Comparison of ENCODE assay signal across 29 cellular contexts in genomic region chr3:76514836-76515235, GRCh38.
"Had no signal": no experiment of that assay in that cellular context is flagged by ENCODE, and none has a peak within 500 bp of the region (broad histone marks: within the 10 kb centered on the region; RNA-seq: fewer than 3 reads in every experiment).

No MANE protein-coding gene starts in this region.

- H3K36me3 ChIP-seq: ascending aorta, brain microvascular endothelial cell, esophagus muscularis mucosa, gastroesophageal sphincter had no signal

- H3K27me3 Mint-ChIP-seq: activated CD4-positive, alpha-beta memory T cell treated with anti-CD3 and anti-CD28 coated beads for 36 hours; activated CD4-positive, alpha-beta T cell treated with anti-CD3 and anti-CD28 coated beads for 36 hours; activated CD4-positive, alpha-beta T cell treated with anti-CD3 and anti-CD28 coated beads, Interleukin-2, amount 10 ng/mL, durations not matched to agents 24 days and 14 days; activated CD8-positive, alpha-beta memory T cell treated with anti-CD3 and anti-CD28 coated beads, Interleukin-2, amount 10 ng/mL, durations not matched to agents 7 days and 5 days; activated naive CD4-positive, alpha-beta T cell treated with anti-CD3 and anti-CD28 coated beads, Interleukin-2, amount 50 U/mL, for 24 hours; activated naive CD8-positive, alpha-beta T cell treated with anti-CD3 and anti-CD28 coated beads for 36 hours; activated naive CD8-positive, alpha-beta T cell treated with anti-CD3 and anti-CD28 coated beads, Interleukin-2, amount 50 U/mL, for 24 hours; central memory CD8-positive, alpha-beta T cell; effector memory CD8-positive, alpha-beta T cell had no signal

- H3K4me3 ChIP-seq: ascending aorta, esophagus muscularis mucosa, gastroesophageal sphincter had no signal

- H3K9me3 Mint-ChIP-seq: activated naive CD4-positive, alpha-beta T cell treated with anti-CD3 and anti-CD28 coated beads, Interleukin-2, amount 50 U/mL, for 24 hours; activated naive CD8-positive, alpha-beta T cell treated with anti-CD3 and anti-CD28 coated beads for 36 hours had no signal

- H3K9me3 ChIP-seq: ascending aorta, esophagus muscularis mucosa, gastroesophageal sphincter had no signal

- H3K4me1 Mint-ChIP-seq: activated CD4-positive, alpha-beta T cell treated with anti-CD3 and anti-CD28 coated beads for 36 hours; activated CD4-positive, alpha-beta T cell treated with anti-CD3 and anti-CD28 coated beads, Interleukin-2, amount 10 ng/mL, durations not matched to agents 24 days and 14 days; activated CD8-positive, alpha-beta memory T cell treated with anti-CD3 and anti-CD28 coated beads, Interleukin-2, amount 10 ng/mL, durations not matched to agents 7 days and 5 days; activated naive CD4-positive, alpha-beta T cell treated with anti-CD3 and anti-CD28 coated beads, Interleukin-2, amount 50 U/mL, for 24 hours; activated naive CD8-positive, alpha-beta T cell treated with anti-CD3 and anti-CD28 coated beads for 36 hours; activated naive CD8-positive, alpha-beta T cell treated with anti-CD3 and anti-CD28 coated beads, Interleukin-2, amount 50 U/mL, for 24 hours; central memory CD8-positive, alpha-beta T cell had no signal

- ATAC-seq: activated CD4-positive, alpha-beta T cell treated with anti-CD3 and anti-CD28 coated beads for 36 hours; activated CD8-positive, alpha-beta memory T cell treated with anti-CD3 and anti-CD28 coated beads, Interleukin-2, amount 10 ng/mL, durations not matched to agents 7 days and 5 days; activated CD8-positive, alpha-beta T cell treated with anti-CD3 and anti-CD28 coated beads, Interleukin-2, amount 10 ng/mL, durations not matched to agents 7 days and 5 days; activated naive CD8-positive, alpha-beta T cell treated with anti-CD3 and anti-CD28 coated beads, Interleukin-2, amount 50 U/mL, for 24 hours; effector memory CD8-positive, alpha-beta T cell; gastroesophageal sphincter had no signal

- H3K27me3 ChIP-seq: ascending aorta, brain microvascular endothelial cell, esophagus muscularis mucosa, gastroesophageal sphincter had no signal

- H3K27ac Mint-ChIP-seq: activated CD4-positive, alpha-beta memory T cell treated with anti-CD3 and anti-CD28 coated beads for 36 hours; activated CD4-positive, alpha-beta T cell treated with anti-CD3 and anti-CD28 coated beads for 36 hours; activated CD4-positive, alpha-beta T cell treated with anti-CD3 and anti-CD28 coated beads, Interleukin-2, amount 10 ng/mL, durations not matched to agents 24 days and 14 days; activated CD8-positive, alpha-beta memory T cell treated with anti-CD3 and anti-CD28 coated beads, Interleukin-2, amount 10 ng/mL, durations not matched to agents 7 days and 5 days; activated CD8-positive, alpha-beta T cell treated with anti-CD3 and anti-CD28 coated beads, Interleukin-2, amount 10 ng/mL, durations not matched to agents 7 days and 5 days; activated naive CD4-positive, alpha-beta T cell treated with anti-CD3 and anti-CD28 coated beads for 36 hours; activated naive CD4-positive, alpha-beta T cell treated with anti-CD3 and anti-CD28 coated beads, Interleukin-2, amount 50 U/mL, for 24 hours; activated naive CD8-positive, alpha-beta T cell treated with anti-CD3 and anti-CD28 coated beads for 36 hours; activated naive CD8-positive, alpha-beta T cell treated with anti-CD3 and anti-CD28 coated beads, Interleukin-2, amount 50 U/mL, for 24 hours; activated T-helper 1 cell treated with anti-CD3 and anti-CD28 coated beads, Interleukin-12 subunit alpha, Interleukin-12 subunit beta, Interleukin-2, Interleukin-4 antibody, amounts not matched to agents 30 ng/mL and 10 ng/mL and 1 ng/mL, durations not matched to agents 14 hours and 24 hours and 36 hours; activated T-helper 2 cell treated with anti-CD3 and anti-CD28 coated beads, Interferon-gamma antibody, Interleukin-2, Interleukin-4, amounts not matched to agents 10 μg/mL and 5 μg/mL and 100 μg/mL, durations not matched to agents 14 hours and 24 hours and 36 hours; effector memory CD8-positive, alpha-beta T cell had no signal

- H3K4me1 ChIP-seq: ascending aorta, esophagus muscularis mucosa, gastroesophageal sphincter had no signal

- H3K4me3 Mint-ChIP-seq: activated CD4-positive, alpha-beta memory T cell treated with anti-CD3 and anti-CD28 coated beads for 36 hours; activated CD4-positive, alpha-beta T cell treated with anti-CD3 and anti-CD28 coated beads for 36 hours; activated CD4-positive, alpha-beta T cell treated with anti-CD3 and anti-CD28 coated beads, Interleukin-2, amount 10 ng/mL, durations not matched to agents 24 days and 14 days; activated CD8-positive, alpha-beta memory T cell treated with anti-CD3 and anti-CD28 coated beads, Interleukin-2, amount 10 ng/mL, durations not matched to agents 7 days and 5 days; activated CD8-positive, alpha-beta T cell treated with anti-CD3 and anti-CD28 coated beads, Interleukin-2, amount 10 ng/mL, durations not matched to agents 7 days and 5 days; activated naive CD4-positive, alpha-beta T cell treated with anti-CD3 and anti-CD28 coated beads for 36 hours; activated naive CD4-positive, alpha-beta T cell treated with anti-CD3 and anti-CD28 coated beads, Interleukin-2, amount 50 U/mL, for 24 hours; activated naive CD8-positive, alpha-beta T cell treated with anti-CD3 and anti-CD28 coated beads for 36 hours; activated naive CD8-positive, alpha-beta T cell treated with anti-CD3 and anti-CD28 coated beads, Interleukin-2, amount 50 U/mL, for 24 hours; activated T-helper 1 cell treated with anti-CD3 and anti-CD28 coated beads, Interleukin-12 subunit alpha, Interleukin-12 subunit beta, Interleukin-2, Interleukin-4 antibody, amounts not matched to agents 30 ng/mL and 10 ng/mL and 1 ng/mL, durations not matched to agents 14 hours and 24 hours and 36 hours; central memory CD8-positive, alpha-beta T cell; effector memory CD8-positive, alpha-beta T cell had no signal

- H3K36me3 Mint-ChIP-seq: activated CD4-positive, alpha-beta memory T cell treated with anti-CD3 and anti-CD28 coated beads for 36 hours; activated CD8-positive, alpha-beta memory T cell treated with anti-CD3 and anti-CD28 coated beads, Interleukin-2, amount 10 ng/mL, durations not matched to agents 7 days and 5 days; activated naive CD4-positive, alpha-beta T cell treated with anti-CD3 and anti-CD28 coated beads, Interleukin-2, amount 50 U/mL, for 24 hours; activated naive CD8-positive, alpha-beta T cell treated with anti-CD3 and anti-CD28 coated beads for 36 hours had no signal

- DNase-seq: activated CD4-positive, alpha-beta memory T cell treated with anti-CD3 and anti-CD28 coated beads for 36 hours; activated CD4-positive, alpha-beta T cell treated with anti-CD3 and anti-CD28 coated beads for 36 hours; activated CD4-positive, alpha-beta T cell treated with anti-CD3 and anti-CD28 coated beads, Interleukin-2, amount 10 ng/mL, durations not matched to agents 24 days and 14 days; activated CD4-positive, CD25-positive, alpha-beta regulatory T cell; activated CD4-positive, CD25-positive, alpha-beta regulatory T cell treated with anti-CD3 and anti-CD28 coated beads, Interleukin-2, amount 50 U/mL, for 72 hours; activated CD8-positive, alpha-beta memory T cell treated with anti-CD3 and anti-CD28 coated beads, Interleukin-2, amount 10 ng/mL, durations not matched to agents 7 days and 5 days; activated CD8-positive, alpha-beta memory T cell treated with anti-CD3 and anti-CD28 coated beads, Interleukin-2, amount 50 U/mL, for 4 hours; activated CD8-positive, alpha-beta T cell treated with anti-CD3 and anti-CD28 coated beads, Interleukin-2, amount 10 ng/mL, durations not matched to agents 7 days and 5 days; activated effector memory CD4-positive, alpha-beta T cell treated with anti-CD3 and anti-CD28 coated beads, Interleukin-2, amount 50 U/mL, for 16 hours; activated naive CD4-positive, alpha-beta T cell treated with anti-CD3 and anti-CD28 coated beads for 36 hours; activated naive CD8-positive, alpha-beta T cell treated with anti-CD3 and anti-CD28 coated beads for 36 hours; activated naive CD8-positive, alpha-beta T cell treated with anti-CD3 and anti-CD28 coated beads, Interleukin-2, amount 50 U/mL, for 24 hours; activated T-cell treated with anti-CD3 and anti-CD28 coated beads, Interleukin-2, amount 50 U/mL, for 1 hour; activated T-cell treated with anti-CD3 and anti-CD28 coated beads, Interleukin-2, amount 50 U/mL, for 48 hours; brain microvascular endothelial cell; cortex of kidney; dermis blood vessel endothelial cell; effector CD4-positive, alpha-beta T cell; effector memory CD8-positive, alpha-beta T cell; erythroblast; foreskin melanocyte; T-helper 2 cell had no signal
